1 cellular context compared by ENCODE assay signal in the genomic region with DNA sequence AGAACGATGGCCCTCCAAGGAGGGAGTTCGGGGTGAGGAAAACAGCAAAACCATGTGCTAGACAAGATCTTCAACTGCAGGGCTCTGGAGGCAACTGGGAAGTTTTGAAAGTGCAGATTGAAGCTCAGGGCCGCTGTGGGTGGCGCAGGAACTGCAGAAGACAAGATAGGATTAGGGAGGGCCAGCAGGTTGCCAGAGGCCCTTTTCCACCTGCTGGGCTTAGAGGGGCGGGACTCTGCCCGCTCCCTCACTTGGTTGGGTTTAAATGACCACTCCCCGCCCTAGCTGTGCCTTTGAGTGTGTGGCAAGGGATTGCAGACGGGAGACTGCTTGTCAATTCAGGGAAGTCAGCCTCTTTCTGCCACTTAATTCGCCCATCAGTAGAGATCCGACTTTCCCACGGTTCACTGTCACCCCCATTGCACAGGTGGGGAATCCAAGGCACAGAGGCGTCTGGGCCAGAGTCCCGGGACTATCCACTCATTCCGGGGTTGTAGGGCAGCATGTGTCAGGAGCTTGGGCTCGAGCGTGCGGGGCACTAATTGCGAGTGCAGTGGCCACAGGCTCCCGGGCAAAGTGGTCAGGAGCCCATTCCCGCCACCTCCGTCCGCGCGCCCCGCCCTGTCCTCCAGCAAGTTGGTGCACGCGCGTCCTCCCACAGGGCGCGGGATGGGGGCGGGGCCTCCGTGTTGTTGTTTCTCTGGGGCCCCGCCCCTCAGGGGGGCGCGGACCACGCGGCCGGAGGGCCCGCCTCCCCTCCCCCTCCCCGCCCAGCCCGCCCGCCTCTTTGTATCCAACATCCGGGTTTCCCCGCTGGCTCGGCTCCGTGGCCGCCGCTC.
TF ChIP-seq lines count a peak whose summit lies in the region.

A gene (plus strand): TSS at position 816 of the 839 bp plus-strand sequence. CDS start 433 bp downstream, outside the sequence.

TF ChIP-seq in HepG2, 621 proteins besides CTCF, POLR2A, EP300 and RAD21 (continued from another document and continues in another):
- TF ChIP-seq, protein P1, sequence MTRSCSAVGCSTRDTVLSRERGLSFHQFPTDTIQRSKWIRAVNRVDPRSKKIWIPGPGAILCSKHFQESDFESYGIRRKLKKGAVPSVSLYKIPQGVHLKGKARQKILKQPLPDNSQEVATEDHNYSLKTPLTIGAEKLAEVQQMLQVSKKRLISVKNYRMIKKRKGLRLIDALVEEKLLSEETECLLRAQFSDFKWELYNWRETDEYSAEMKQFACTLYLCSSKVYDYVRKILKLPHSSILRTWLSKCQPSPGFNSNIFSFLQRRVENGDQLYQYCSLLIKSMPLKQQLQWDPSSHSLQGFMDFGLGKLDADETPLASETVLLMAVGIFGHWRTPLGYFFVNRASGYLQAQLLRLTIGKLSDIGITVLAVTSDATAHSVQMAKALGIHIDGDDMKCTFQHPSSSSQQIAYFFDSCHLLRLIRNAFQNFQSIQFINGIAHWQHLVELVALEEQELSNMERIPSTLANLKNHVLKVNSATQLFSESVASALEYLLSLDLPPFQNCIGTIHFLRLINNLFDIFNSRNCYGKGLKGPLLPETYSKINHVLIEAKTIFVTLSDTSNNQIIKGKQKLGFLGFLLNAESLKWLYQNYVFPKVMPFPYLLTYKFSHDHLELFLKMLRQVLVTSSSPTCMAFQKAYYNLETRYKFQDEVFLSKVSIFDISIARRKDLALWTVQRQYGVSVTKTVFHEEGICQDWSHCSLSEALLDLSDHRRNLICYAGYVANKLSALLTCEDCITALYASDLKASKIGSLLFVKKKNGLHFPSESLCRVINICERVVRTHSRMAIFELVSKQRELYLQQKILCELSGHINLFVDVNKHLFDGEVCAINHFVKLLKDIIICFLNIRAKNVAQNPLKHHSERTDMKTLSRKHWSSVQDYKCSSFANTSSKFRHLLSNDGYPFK (CRISPR knock-in tag; IDR thresholded peaks at IDR 0.05; ENCODE audit: borderline replicate concordance), result no peak
- TF ChIP-seq RBAK (CRISPR knock-in tag; IDR thresholded peaks at IDR 0.05), result no peak
- no peak for TF ChIP-seq DR1 (CRISPR knock-in tag; IDR thresholded peaks at IDR 0.05)
- TF ChIP-seq, protein P2, sequence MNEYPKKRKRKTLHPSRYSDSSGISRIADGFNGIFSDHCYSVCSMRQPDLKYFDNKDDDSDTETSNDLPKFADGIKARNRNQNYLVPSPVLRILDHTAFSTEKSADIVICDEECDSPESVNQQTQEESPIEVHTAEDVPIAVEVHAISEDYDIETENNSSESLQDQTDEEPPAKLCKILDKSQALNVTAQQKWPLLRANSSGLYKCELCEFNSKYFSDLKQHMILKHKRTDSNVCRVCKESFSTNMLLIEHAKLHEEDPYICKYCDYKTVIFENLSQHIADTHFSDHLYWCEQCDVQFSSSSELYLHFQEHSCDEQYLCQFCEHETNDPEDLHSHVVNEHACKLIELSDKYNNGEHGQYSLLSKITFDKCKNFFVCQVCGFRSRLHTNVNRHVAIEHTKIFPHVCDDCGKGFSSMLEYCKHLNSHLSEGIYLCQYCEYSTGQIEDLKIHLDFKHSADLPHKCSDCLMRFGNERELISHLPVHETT (CRISPR knock-in tag; conservative IDR thresholded peaks at IDR 0.05), result no peak
- TF ChIP-seq ZBTB3 (CRISPR knock-in tag; IDR thresholded peaks at IDR 0.05; ENCODE audit: borderline replicate concordance, low read depth), result no peak
- no peak for TF ChIP-seq ZNF367 (CRISPR knock-in tag; IDR thresholded peaks at IDR 0.05; ENCODE audit: borderline replicate concordance)
- no peak for TF ChIP-seq ZNF83 (CRISPR knock-in tag; IDR thresholded peaks at IDR 0.05; ENCODE audit: borderline replicate concordance)
- TF ChIP-seq, protein P3, sequence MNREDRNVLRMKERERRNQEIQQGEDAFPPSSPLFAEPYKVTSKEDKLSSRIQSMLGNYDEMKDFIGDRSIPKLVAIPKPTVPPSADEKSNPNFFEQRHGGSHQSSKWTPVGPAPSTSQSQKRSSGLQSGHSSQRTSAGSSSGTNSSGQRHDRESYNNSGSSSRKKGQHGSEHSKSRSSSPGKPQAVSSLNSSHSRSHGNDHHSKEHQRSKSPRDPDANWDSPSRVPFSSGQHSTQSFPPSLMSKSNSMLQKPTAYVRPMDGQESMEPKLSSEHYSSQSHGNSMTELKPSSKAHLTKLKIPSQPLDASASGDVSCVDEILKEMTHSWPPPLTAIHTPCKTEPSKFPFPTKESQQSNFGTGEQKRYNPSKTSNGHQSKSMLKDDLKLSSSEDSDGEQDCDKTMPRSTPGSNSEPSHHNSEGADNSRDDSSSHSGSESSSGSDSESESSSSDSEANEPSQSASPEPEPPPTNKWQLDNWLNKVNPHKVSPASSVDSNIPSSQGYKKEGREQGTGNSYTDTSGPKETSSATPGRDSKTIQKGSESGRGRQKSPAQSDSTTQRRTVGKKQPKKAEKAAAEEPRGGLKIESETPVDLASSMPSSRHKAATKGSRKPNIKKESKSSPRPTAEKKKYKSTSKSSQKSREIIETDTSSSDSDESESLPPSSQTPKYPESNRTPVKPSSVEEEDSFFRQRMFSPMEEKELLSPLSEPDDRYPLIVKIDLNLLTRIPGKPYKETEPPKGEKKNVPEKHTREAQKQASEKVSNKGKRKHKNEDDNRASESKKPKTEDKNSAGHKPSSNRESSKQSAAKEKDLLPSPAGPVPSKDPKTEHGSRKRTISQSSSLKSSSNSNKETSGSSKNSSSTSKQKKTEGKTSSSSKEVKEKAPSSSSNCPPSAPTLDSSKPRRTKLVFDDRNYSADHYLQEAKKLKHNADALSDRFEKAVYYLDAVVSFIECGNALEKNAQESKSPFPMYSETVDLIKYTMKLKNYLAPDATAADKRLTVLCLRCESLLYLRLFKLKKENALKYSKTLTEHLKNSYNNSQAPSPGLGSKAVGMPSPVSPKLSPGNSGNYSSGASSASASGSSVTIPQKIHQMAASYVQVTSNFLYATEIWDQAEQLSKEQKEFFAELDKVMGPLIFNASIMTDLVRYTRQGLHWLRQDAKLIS (CRISPR knock-in tag; IDR thresholded peaks at IDR 0.05), result no peak
- TF ChIP-seq KLF9 (CRISPR knock-in tag; IDR thresholded peaks at IDR 0.05; ENCODE audit: low read depth), result no peak
- TF ChIP-seq NCOA5 (CRISPR knock-in tag; IDR thresholded peaks at IDR 0.05), result no peak
- 0 out of 2 replicates have a peak, but pooled peaks have one; percentile 48 for TF ChIP-seq MEIS2 (CRISPR knock-in tag; IDR thresholded peaks at IDR 0.05)
- peak; percentile 24; the same call in 1 of the 2 replicates for TF ChIP-seq ZNF788 (CRISPR knock-in tag; IDR thresholded peaks at IDR 0.05; ENCODE audit: borderline replicate concordance)
- TF ChIP-seq, protein P4, sequence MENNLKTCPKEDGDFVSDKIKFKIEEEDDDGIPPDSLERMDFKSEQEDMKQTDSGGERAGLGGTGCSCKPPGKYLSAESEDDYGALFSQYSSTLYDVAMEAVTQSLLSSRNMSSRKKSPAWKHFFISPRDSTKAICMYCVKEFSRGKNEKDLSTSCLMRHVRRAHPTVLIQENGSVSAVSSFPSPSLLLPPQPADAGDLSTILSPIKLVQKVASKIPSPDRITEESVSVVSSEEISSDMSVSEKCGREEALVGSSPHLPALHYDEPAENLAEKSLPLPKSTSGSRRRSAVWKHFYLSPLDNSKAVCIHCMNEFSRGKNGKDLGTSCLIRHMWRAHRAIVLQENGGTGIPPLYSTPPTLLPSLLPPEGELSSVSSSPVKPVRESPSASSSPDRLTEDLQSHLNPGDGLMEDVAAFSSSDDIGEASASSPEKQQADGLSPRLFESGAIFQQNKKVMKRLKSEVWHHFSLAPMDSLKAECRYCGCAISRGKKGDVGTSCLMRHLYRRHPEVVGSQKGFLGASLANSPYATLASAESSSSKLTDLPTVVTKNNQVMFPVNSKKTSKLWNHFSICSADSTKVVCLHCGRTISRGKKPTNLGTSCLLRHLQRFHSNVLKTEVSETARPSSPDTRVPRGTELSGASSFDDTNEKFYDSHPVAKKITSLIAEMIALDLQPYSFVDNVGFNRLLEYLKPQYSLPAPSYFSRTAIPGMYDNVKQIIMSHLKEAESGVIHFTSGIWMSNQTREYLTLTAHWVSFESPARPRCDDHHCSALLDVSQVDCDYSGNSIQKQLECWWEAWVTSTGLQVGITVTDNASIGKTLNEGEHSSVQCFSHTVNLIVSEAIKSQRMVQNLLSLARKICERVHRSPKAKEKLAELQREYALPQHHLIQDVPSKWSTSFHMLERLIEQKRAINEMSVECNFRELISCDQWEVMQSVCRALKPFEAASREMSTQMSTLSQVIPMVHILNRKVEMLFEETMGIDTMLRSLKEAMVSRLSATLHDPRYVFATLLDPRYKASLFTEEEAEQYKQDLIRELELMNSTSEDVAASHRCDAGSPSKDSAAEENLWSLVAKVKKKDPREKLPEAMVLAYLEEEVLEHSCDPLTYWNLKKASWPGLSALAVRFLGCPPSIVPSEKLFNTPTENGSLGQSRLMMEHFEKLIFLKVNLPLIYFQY (CRISPR knock-in tag; IDR thresholded peaks at IDR 0.05; ENCODE audit: borderline replicate concordance), result no peak
- TF ChIP-seq, protein P5, sequence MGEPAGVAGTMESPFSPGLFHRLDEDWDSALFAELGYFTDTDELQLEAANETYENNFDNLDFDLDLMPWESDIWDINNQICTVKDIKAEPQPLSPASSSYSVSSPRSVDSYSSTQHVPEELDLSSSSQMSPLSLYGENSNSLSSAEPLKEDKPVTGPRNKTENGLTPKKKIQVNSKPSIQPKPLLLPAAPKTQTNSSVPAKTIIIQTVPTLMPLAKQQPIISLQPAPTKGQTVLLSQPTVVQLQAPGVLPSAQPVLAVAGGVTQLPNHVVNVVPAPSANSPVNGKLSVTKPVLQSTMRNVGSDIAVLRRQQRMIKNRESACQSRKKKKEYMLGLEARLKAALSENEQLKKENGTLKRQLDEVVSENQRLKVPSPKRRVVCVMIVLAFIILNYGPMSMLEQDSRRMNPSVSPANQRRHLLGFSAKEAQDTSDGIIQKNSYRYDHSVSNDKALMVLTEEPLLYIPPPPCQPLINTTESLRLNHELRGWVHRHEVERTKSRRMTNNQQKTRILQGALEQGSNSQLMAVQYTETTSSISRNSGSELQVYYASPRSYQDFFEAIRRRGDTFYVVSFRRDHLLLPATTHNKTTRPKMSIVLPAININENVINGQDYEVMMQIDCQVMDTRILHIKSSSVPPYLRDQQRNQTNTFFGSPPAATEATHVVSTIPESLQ (CRISPR knock-in tag; conservative IDR thresholded peaks at IDR 0.05), result no peak
- no peak for TF ChIP-seq ZNF326 (CRISPR knock-in tag; IDR thresholded peaks at IDR 0.05; ENCODE audit: borderline replicate concordance)
- peak; percentile 26; the same call in 1 of the 2 replicates for TF ChIP-seq ZBTB38 (CRISPR knock-in tag; IDR thresholded peaks at IDR 0.05)
- TF ChIP-seq SKI (IDR thresholded peaks at IDR 0.05; ENCODE audit: partially characterized antibody), result no peak
- no peak for TF ChIP-seq SOX6 (IDR thresholded peaks at IDR 0.05)
- peak; percentile 33; the same call in 1 of the 2 replicates for TF ChIP-seq SOX6 (CRISPR knock-in tag; IDR thresholded peaks at IDR 0.05)
- no peak for TF ChIP-seq ZNF253 (CRISPR knock-in tag; IDR thresholded peaks at IDR 0.05; ENCODE audit: borderline replicate concordance)
- TF ChIP-seq ELF1 (CRISPR knock-in tag; IDR thresholded peaks at IDR 0.05), result no peak
- TF ChIP-seq SCMH1 (CRISPR knock-in tag; IDR thresholded peaks at IDR 0.05; ENCODE audit: borderline replicate concordance), result no peak
- no peak for TF ChIP-seq ZNF678 (CRISPR knock-in tag; IDR thresholded peaks at IDR 0.05)
- TF ChIP-seq, protein P6, sequence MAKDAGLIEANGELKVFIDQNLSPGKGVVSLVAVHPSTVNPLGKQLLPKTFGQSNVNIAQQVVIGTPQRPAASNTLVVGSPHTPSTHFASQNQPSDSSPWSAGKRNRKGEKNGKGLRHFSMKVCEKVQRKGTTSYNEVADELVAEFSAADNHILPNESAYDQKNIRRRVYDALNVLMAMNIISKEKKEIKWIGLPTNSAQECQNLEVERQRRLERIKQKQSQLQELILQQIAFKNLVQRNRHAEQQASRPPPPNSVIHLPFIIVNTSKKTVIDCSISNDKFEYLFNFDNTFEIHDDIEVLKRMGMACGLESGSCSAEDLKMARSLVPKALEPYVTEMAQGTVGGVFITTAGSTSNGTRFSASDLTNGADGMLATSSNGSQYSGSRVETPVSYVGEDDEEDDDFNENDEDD (CRISPR knock-in tag; IDR thresholded peaks at IDR 0.05; ENCODE audit: borderline replicate concordance), result peak; percentile 55; the same call in 1 of the 2 replicates
- TF ChIP-seq, protein P7, sequence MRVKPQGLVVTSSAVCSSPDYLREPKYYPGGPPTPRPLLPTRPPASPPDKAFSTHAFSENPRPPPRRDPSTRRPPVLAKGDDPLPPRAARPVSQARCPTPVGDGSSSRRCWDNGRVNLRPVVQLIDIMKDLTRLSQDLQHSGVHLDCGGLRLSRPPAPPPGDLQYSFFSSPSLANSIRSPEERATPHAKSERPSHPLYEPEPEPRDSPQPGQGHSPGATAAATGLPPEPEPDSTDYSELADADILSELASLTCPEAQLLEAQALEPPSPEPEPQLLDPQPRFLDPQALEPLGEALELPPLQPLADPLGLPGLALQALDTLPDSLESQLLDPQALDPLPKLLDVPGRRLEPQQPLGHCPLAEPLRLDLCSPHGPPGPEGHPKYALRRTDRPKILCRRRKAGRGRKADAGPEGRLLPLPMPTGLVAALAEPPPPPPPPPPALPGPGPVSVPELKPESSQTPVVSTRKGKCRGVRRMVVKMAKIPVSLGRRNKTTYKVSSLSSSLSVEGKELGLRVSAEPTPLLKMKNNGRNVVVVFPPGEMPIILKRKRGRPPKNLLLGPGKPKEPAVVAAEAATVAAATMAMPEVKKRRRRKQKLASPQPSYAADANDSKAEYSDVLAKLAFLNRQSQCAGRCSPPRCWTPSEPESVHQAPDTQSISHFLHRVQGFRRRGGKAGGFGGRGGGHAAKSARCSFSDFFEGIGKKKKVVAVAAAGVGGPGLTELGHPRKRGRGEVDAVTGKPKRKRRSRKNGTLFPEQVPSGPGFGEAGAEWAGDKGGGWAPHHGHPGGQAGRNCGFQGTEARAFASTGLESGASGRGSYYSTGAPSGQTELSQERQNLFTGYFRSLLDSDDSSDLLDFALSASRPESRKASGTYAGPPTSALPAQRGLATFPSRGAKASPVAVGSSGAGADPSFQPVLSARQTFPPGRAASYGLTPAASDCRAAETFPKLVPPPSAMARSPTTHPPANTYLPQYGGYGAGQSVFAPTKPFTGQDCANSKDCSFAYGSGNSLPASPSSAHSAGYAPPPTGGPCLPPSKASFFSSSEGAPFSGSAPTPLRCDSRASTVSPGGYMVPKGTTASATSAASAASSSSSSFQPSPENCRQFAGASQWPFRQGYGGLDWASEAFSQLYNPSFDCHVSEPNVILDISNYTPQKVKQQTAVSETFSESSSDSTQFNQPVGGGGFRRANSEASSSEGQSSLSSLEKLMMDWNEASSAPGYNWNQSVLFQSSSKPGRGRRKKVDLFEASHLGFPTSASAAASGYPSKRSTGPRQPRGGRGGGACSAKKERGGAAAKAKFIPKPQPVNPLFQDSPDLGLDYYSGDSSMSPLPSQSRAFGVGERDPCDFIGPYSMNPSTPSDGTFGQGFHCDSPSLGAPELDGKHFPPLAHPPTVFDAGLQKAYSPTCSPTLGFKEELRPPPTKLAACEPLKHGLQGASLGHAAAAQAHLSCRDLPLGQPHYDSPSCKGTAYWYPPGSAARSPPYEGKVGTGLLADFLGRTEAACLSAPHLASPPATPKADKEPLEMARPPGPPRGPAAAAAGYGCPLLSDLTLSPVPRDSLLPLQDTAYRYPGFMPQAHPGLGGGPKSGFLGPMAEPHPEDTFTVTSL (CRISPR knock-in tag; IDR thresholded peaks at IDR 0.05; ENCODE audit: borderline replicate concordance), result no peak
- no peak for TF ChIP-seq NFKBIZ (CRISPR knock-in tag; IDR thresholded peaks at IDR 0.05)
- TF ChIP-seq MBD4 (IDR thresholded peaks at IDR 0.05; ENCODE audit: borderline replicate concordance, low read length), result no peak
- TF ChIP-seq ERF (CRISPR knock-in tag; IDR thresholded peaks at IDR 0.05), result 0 out of 2 replicates have a peak, but pooled peaks have one; percentile 24
- TF ChIP-seq ZNF883 (CRISPR knock-in tag; IDR thresholded peaks at IDR 0.05; ENCODE audit: not compliant biosample characterization), result no peak
- peak; percentile 39; the same call in 1 of the 2 replicates for TF ChIP-seq FOXO1 (CRISPR knock-in tag; IDR thresholded peaks at IDR 0.05)
- no peak for TF ChIP-seq SNAPC2 (CRISPR knock-in tag; IDR thresholded peaks at IDR 0.05)
- TF ChIP-seq TAF15 (IDR thresholded peaks at IDR 0.05; ENCODE audit: low read depth, low read length, poor library complexity, severe bottlenecking), result no peak
- no peak for TF ChIP-seq ZNF354B (CRISPR knock-in tag; IDR thresholded peaks at IDR 0.05)
